17 cellular contexts compared by ENCODE assay signal in the genomic region with DNA sequence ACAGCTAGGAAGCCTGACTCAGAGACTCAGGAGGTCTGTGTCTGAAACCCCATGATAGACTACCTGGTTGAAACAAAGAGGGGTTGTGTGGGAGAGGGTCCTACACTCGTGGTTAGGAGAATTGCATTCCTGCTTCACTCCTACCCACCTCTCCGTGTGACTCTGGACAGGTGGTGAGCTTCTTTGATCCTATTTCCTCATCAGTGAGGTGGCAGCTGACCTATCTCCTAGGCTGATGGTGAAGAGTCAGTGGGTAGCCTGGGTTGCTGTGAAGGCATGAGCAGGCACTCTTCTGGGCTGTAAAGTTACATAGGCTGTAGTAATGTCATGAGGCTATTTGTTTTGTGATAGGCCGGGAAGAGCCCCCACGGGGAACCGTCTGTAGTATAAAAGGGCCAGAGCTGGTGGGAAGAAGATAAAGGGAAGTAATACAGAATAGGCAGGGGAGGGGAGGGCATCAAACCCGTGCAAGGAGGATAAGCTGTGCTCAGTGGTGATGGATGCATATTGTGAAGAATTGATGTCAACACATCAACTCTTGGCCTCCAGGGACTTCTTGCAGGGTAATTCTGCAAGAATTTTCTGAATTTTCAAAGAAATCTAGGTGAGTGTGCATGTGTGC. TPM values are rescaled to one million over a fixed set of nuclear protein-coding genes. Genes with fewer than 3 reads are reported as not detected.
DNase-seq lines count a peak whose midpoint lies in the region; ATAC-seq, FAIRE-seq and TF ChIP-seq lines count a peak whose summit lies in the region.
"Had no signal": no experiment of that assay in that cellular context is flagged by ENCODE, and none has a peak within 500 bp of the region (broad histone marks: within the 10 kb centered on the region; RNA-seq: fewer than 3 reads in every experiment).

No MANE protein-coding gene starts in this region.

- TF ChIP-seq CTCF in heart right ventricle (IDR thresholded peaks at IDR 0.05) (no peak), OCI-LY3 (IDR thresholded peaks at IDR 0.05; ENCODE audit: low read depth, low read length) (no peak), upper lobe of right lung (IDR thresholded peaks at IDR 0.05) (no peak)

- intact Hi-C loops in heart right ventricle (cut with DNase I) (no loop called here), left cardiac atrium (cut with DNase I) (no loop called here), upper lobe of right lung (cut with DNase I) (no loop called here)

- peaks cover 45% of the 10 kb centered on the region for H4K20me1 ChIP-seq in OCI-LY3 (ENCODE audit: insufficient read depth, low read length)

- H3K27me3 ChIP-seq in heart right ventricle: no peaks in the 10 kb centered on the region
- H3K27me3 ChIP-seq in OCI-LY3 (ENCODE audit: low read depth, low read length): no peaks in the 10 kb centered on the region
- H3K27me3 ChIP-seq in upper lobe of right lung: no peaks in the 10 kb centered on the region
- H3K27me3 ChIP-seq: gastroesophageal sphincter, MG63 had no signal

- H3K4me1 Mint-ChIP-seq in memory B cell: peaks cover 79% of the 10 kb centered on the region

- FAIRE-seq in frontal cortex (lab: Jason Lieb, UNC): no peak

- H3K4me2 ChIP-seq in OCI-LY3 (ENCODE audit: low read length): peak overlapping the region; percentile 9; the same call in 1 of the 2 replicates

- H3K4me3 ChIP-seq in heart right ventricle (no peak overlapping the region), OCI-LY3 (ENCODE audit: low read length) (no peak overlapping the region), upper lobe of right lung (no peak overlapping the region)
- H3K4me3 ChIP-seq: gastroesophageal sphincter, MG63 had no signal

- H3K9me3 ChIP-seq in heart right ventricle (peaks cover 0 to 2% (median 0%) of the 10 kb centered on the region in 11 donors), OCI-LY3 (ENCODE audit: insufficient read depth, low read length) (no peaks in the 10 kb centered on the region), upper lobe of right lung (no peaks in the 10 kb centered on the region)
- H3K9me3 ChIP-seq: MG63 had no signal

- no peak overlapping the region for H2AFZ ChIP-seq in OCI-LY3 (ENCODE audit: low read depth, low read length)

- H3K36me3 ChIP-seq in heart right ventricle: peaks cover 0 to 73% (median 0%) of the 10 kb centered on the region in 9 donors
- H3K36me3 ChIP-seq in OCI-LY3 (replicated peaks; ENCODE audit: low read depth, low read length): peaks cover 39% of the 10 kb centered on the region
- H3K36me3 ChIP-seq in upper lobe of right lung: no peaks in the 10 kb centered on the region

- H3K27ac Mint-ChIP-seq in memory B cell: peak overlapping the region; percentile 92
- H3K27ac Mint-ChIP-seq: activated CD4-positive, alpha-beta T cell treated with anti-CD3 and anti-CD28 coated beads, Interleukin-2, amount 10 ng/mL, durations not matched to agents 24 days and 14 days; activated naive CD4-positive, alpha-beta T cell treated with anti-CD3 and anti-CD28 coated beads, Interleukin-2, amount 10 ng/mL, durations not matched to agents 7 days and 5 days; CD8-positive, alpha-beta T cell had no signal

- H3K4me1 ChIP-seq in heart right ventricle: peaks cover 26 to 100% (median 93%) of the 10 kb centered on the region in 9 donors
- H3K4me1 ChIP-seq in OCI-LY3 (ENCODE audit: low read length): peaks cover 49% of the 10 kb centered on the region
- peaks cover 11% of the 10 kb centered on the region for H3K4me1 ChIP-seq in upper lobe of right lung

- no peaks in the 10 kb centered on the region for H3K27me3 Mint-ChIP-seq in memory B cell
- H3K27me3 Mint-ChIP-seq: activated CD4-positive, alpha-beta T cell treated with anti-CD3 and anti-CD28 coated beads, Interleukin-2, amount 10 ng/mL, durations not matched to agents 24 days and 14 days; activated naive CD4-positive, alpha-beta T cell treated with anti-CD3 and anti-CD28 coated beads, Interleukin-2, amount 10 ng/mL, durations not matched to agents 7 days and 5 days had no signal

- peak overlapping the region; percentile 69 for H3K4me3 Mint-ChIP-seq in memory B cell
- H3K4me3 Mint-ChIP-seq: activated CD4-positive, alpha-beta T cell treated with anti-CD3 and anti-CD28 coated beads, Interleukin-2, amount 10 ng/mL, durations not matched to agents 24 days and 14 days; activated naive CD4-positive, alpha-beta T cell treated with anti-CD3 and anti-CD28 coated beads, Interleukin-2, amount 10 ng/mL, durations not matched to agents 7 days and 5 days; CD8-positive, alpha-beta T cell had no signal

- H3K36me3 Mint-ChIP-seq in memory B cell: peaks cover 31% of the 10 kb centered on the region

- ATAC-seq in heart right ventricle (no peak), left cardiac atrium (no peak), memory B cell (ENCODE audit: low read depth) (peak; percentile 54), upper lobe of right lung (peak; percentile 44)
- ATAC-seq: CD8-positive, alpha-beta T cell; gastroesophageal sphincter had no signal

- no peak for DNase-seq in heart right ventricle
- DNase-seq in left cardiac atrium: no peak
- DNase-seq in memory B cell (ENCODE audit: low spot score in 2 of 2): no peak
- no peak for DNase-seq in upper lobe of right lung
- DNase-seq in RPMI8226: no peak
- DNase-seq in NCI-H1105 treated with DMSO at 0.1 percent for 48 hours (lab: John Stamatoyannopoulos, UW): no peak
- DNase-seq in frontal cortex (ENCODE audit: low spot score in 2 of 2): no peak
- DNase-seq: ACHN; activated CD4-positive, alpha-beta T cell treated with anti-CD3 and anti-CD28 coated beads, Interleukin-2, amount 10 ng/mL, durations not matched to agents 24 days and 14 days; CD8-positive, alpha-beta T cell; MG63; NCI-H1930; NCI-H510A had no signal

- H3K79me2 ChIP-seq in OCI-LY3 (ENCODE audit: low read length): peaks cover 81% of the 10 kb centered on the region

- 30 to 49% methylated on average over 6 of the region's 6 CpGs for WGBS in heart right ventricle, 2 donors

- H3K27ac ChIP-seq in heart right ventricle: peak overlapping the region in 9 of 10 donors; percentile 60 to 83 (median 74)
- H3K27ac ChIP-seq in OCI-LY3 (ENCODE audit: low read length): 0 out of 2 replicates have a peak overlapping the region, but pooled peaks have one; percentile 11
- H3K27ac ChIP-seq in upper lobe of right lung: no peak overlapping the region
- H3K27ac ChIP-seq: epithelial cell of prostate had no signal

- H3K9ac ChIP-seq in OCI-LY3 (ENCODE audit: low read length): no peak overlapping the region; the same call in 1 of the 2 replicates

- H3K9me3 Mint-ChIP-seq in memory B cell: no peaks in the 10 kb centered on the region
- H3K9me3 Mint-ChIP-seq: activated CD4-positive, alpha-beta T cell treated with anti-CD3 and anti-CD28 coated beads, Interleukin-2, amount 10 ng/mL, durations not matched to agents 24 days and 14 days; CD8-positive, alpha-beta T cell had no signal

RNA-seq across cellular contexts. Expression of a gene that starts 20.8 kb away (rescaled TPM):
- 1 to 10 TPM; 3.9 to 7.8 (median 5.6) TPM for total RNA-seq in heart right ventricle
- 1 to 10 TPM; 1.9 to 2.3 TPM for polyA plus RNA-seq in heart right ventricle
- total RNA-seq in left cardiac atrium: 1 to 10 TPM; 4.1 to 6.5 TPM
- 10.7 TPM for total RNA-seq in upper lobe of right lung
- total RNA-seq in frontal cortex: 6.1 TPM

RNA-seq across cellular contexts. Expression of a gene that starts 20.9 kb away (rescaled TPM):
- total RNA-seq in heart right ventricle (100 to 1,000 TPM; 364 to 568 (median 413) TPM), left cardiac atrium (100 to 1,000 TPM; 156 to 186 TPM), upper lobe of right lung (92.9 TPM), frontal cortex (16.7 TPM)
- polyA plus RNA-seq in heart right ventricle: 100 to 1,000 TPM; 139 to 202 TPM

RNA-seq across cellular contexts. Expression of a gene that starts 53.6 kb away (rescaled TPM):
- total RNA-seq in heart right ventricle: 10 to 100 TPM in 6 of 10 donors, 1 to 10 TPM in 4; 7.5 to 13.7 (median 10.1) TPM
- polyA plus RNA-seq in heart right ventricle: 10 to 100 TPM in 1 of 2 donors, 1 to 10 TPM in 1; 8.3 to 12.3 TPM
- total RNA-seq in left cardiac atrium: 10 to 100 TPM; 11.7 to 16.5 TPM
- total RNA-seq in upper lobe of right lung: 21.9 TPM
- 26.5 TPM for total RNA-seq in frontal cortex

RNA-seq across cellular contexts. Expression of a gene that starts 53.8 kb away (rescaled TPM):
- total RNA-seq in heart right ventricle (10 to 100 TPM; 18.3 to 22.0 (median 20.2) TPM), left cardiac atrium (10 to 100 TPM; 13.9 to 15.3 TPM), upper lobe of right lung (15.3 TPM), frontal cortex (46.1 TPM)
- polyA plus RNA-seq in heart right ventricle: 10 to 100 TPM; 12.4 to 18.0 TPM

Comparison
In these comparisons a context has a peak if more than half of its experiments do, and no peak if none do; other contexts are left out.
1. ATAC-seq: peak in memory B cell (single experiment) and upper lobe of right lung (single experiment); none in heart right ventricle (0 of 8) and left cardiac atrium (0 of 2).